8 cellular contexts compared by ENCODE assay signal in the genomic region with DNA sequence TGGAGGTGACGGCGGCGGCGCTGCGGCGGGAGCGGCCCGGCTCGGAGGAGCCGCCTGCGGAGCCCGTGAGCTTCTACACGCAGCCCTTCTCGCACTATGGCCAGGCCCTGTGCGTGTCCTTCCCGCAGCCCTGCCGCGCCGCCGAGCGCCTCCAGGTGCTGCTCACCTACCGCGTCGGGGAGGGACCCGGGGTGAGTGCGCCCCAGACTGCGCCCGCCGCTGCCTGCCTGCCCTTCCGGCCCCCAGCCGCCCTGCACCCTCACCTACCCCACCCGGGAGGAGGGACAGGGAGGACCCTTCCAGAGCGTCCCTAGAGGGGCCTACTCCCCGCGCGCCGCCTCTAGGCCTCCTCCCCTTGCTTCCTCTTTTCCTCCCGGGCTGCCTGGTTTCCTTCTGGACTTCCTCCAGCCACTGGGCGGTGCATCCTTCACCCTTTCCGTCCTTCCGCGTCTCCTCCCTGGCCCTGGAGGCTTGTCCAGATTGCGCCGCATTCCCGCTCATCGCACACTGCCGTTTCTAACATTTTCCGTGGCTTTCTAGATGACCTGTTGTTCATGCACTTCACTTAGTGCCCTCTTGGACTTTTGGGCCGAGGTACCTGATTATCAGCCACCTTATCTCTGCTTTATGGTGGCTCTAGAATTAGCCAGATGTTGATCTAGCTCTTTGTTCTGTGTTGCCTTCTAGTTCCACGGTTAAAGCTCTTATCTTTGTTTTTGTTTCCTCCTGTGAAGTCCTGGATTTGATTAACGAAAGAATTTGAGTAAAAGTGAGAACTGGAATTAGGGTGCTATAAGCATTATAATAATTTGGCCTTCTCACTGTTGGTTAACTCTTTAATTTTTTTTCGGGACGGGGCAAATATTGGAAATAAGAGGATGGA. TPM values are rescaled to one million over a fixed set of nuclear protein-coding genes. Genes with fewer than 3 reads are reported as not detected.
A peak's percentile ranks its signal among the peaks of the same experiment; 100 is the strongest.
DNase-seq lines count a peak whose midpoint lies in the region; ATAC-seq and TF ChIP-seq lines count a peak whose summit lies in the region.

No MANE protein-coding gene starts in this region.

- TF ChIP-seq CTCF in GM12872 (IDR thresholded peaks at IDR 0.05; ENCODE audit: insufficient read depth, low read depth, low read length) (peak; percentile 21; the same call in 1 of the 3 replicates), HFFc6 (IDR thresholded peaks at IDR 0.05) (peak; percentile 44), ascending aorta (IDR thresholded peaks at IDR 0.05) (peak in 1 of 3 experiments; percentile 15)

- H3K36me3 ChIP-seq in ascending aorta: no peaks in the 10 kb centered on the region

- H3K27me3 Mint-ChIP-seq in HFFc6 (ENCODE audit: insufficient read depth) (peaks cover 1% of the 10 kb centered on the region; the same call in 1 of the 2 replicates), T-helper 17 cell (no peaks in the 10 kb centered on the region)

- no peaks in the 10 kb centered on the region for H3K9me3 ChIP-seq in T-helper 17 cell (ENCODE audit: control insufficient read depth, low read length, poor library complexity, severe bottlenecking)
- H3K9me3 ChIP-seq in ascending aorta: no peaks in the 10 kb centered on the region

- H3K36me3 Mint-ChIP-seq in HFFc6 (ENCODE audit: low read depth) (peaks cover 5% of the 10 kb centered on the region; the same call in 1 of the 2 replicates), T-helper 17 cell (ENCODE audit: low read depth) (peaks cover 3% of the 10 kb centered on the region)

- H3K27ac Mint-ChIP-seq in HFFc6 (peak overlapping the region; percentile 78), T-helper 17 cell (peak overlapping the region; percentile 96)

- peak overlapping the region; percentile 80 to 83 for H3K27ac ChIP-seq in ascending aorta

- H3K4me1 Mint-ChIP-seq in HFFc6 (ENCODE audit: low read depth) (peaks cover 25% of the 10 kb centered on the region), T-helper 17 cell (peaks cover 24% of the 10 kb centered on the region)

- DNase-seq in HFFc6 (peak; percentile 79), NAMALWA (ENCODE audit: low spot score) (peak; percentile 52), T-helper 17 cell (peak; percentile 45 to 49 (median 47)), ascending aorta (ENCODE audit: low spot score in 2 of 2) (peak; percentile 18 to 84), hepatic stellate cell (ENCODE audit: low spot score) (peak; percentile 87), retina (peak; percentile 88), NCI-H2029 treated with DMSO at 0.1 percent for 48 hours (lab: John Stamatoyannopoulos, UW) (no peak)

- H3K9me3 Mint-ChIP-seq in HFFc6: no peaks in the 10 kb centered on the region

- H3K27me3 ChIP-seq in ascending aorta: no peaks in the 10 kb centered on the region

- H3K4me3 ChIP-seq in ascending aorta: peak overlapping the region; percentile 73 to 79

- H3K4me3 Mint-ChIP-seq in HFFc6 (peak overlapping the region; percentile 95), T-helper 17 cell (peak overlapping the region; percentile 100)

- intact Hi-C loops in ascending aorta (cut with DNase I): no loop called here

- peak; percentile 88 for ATAC-seq in T-helper 17 cell

- H3K4me1 ChIP-seq in ascending aorta: peaks cover 0 to 10% of the 10 kb centered on the region in 2 donors

RNA-seq across cellular contexts. Expression of a gene that starts 0.7 kb away (rescaled TPM):
- total RNA-seq in HFFc6 (2021; fragmentation: NEBNext Ultra II Directional; extraction: Animal tissue kit (Norgen Biotek cat#: 25700)): 10 to 100 TPM; 66.6 to 82.5 (median 76.4) TPM
- 10 to 100 TPM; 21.4 to 28.6 TPM for total RNA-seq in T-helper 17 cell
- total RNA-seq in ascending aorta: 106 TPM

RNA-seq across cellular contexts. Expression of a gene that starts 27.2 kb away (rescaled TPM):
- total RNA-seq in HFFc6 (2021; fragmentation: NEBNext Ultra II Directional; extraction: Animal tissue kit (Norgen Biotek cat#: 25700)): under 1 TPM in 2 of 6 experiments, not detected in 4; 0.09 TPM
- total RNA-seq in T-helper 17 cell (1 to 10 TPM; 1.6 to 2.0 TPM), ascending aorta (0.96 TPM)

RNA-seq across cellular contexts. Expression of a gene that starts 27.9 kb away (rescaled TPM):
- total RNA-seq in HFFc6 (2021; fragmentation: NEBNext Ultra II Directional; extraction: Animal tissue kit (Norgen Biotek cat#: 25700)): 100 to 1,000 TPM; 114 to 128 (median 122) TPM
- 10 to 100 TPM; 36.8 to 48.4 TPM for total RNA-seq in T-helper 17 cell
- total RNA-seq in ascending aorta: 7.9 TPM

RNA-seq across cellular contexts. Expression of a gene that starts 36.8 kb away (rescaled TPM):
- 10 to 100 TPM; 19.0 to 37.4 (median 36.5) TPM for total RNA-seq in HFFc6 (2021; fragmentation: NEBNext Ultra II Directional; extraction: Animal tissue kit (Norgen Biotek cat#: 25700))
- not detected for total RNA-seq in T-helper 17 cell
- total RNA-seq in ascending aorta: 316 TPM
